ENCODE assay signal across 14 cellular contexts in genomic region chr9:120434532-120434931, GRCh38.
DNase-seq lines count a peak whose midpoint lies in the region; ATAC-seq and TF ChIP-seq lines count a peak whose summit lies in the region.
"Had no signal": no experiment of that assay in that cellular context is flagged by ENCODE, and none has a peak within 500 bp of the region (broad histone marks: within the 10 kb centered on the region; RNA-seq: fewer than 3 reads in every experiment).

No MANE protein-coding gene starts in this region.

- no peaks in the 10 kb centered on the region for H3K9me3 ChIP-seq in psoas muscle
- H3K9me3 ChIP-seq: pancreas had no signal

- H3K9me3 Mint-ChIP-seq in brain, result peaks cover 2 to 10% (median 5%) of the 10 kb centered on the region in 5 experiments
- no peaks in the 10 kb centered on the region for H3K9me3 Mint-ChIP-seq in activated T-helper 1 cell treated with anti-CD3 and anti-CD28 coated beads, Interleukin-12 subunit alpha, Interleukin-12 subunit beta, Interleukin-2, Interleukin-4 antibody, amounts not matched to agents 30 ng/mL and 10 ng/mL and 1 ng/mL, durations not matched to agents 14 hours and 24 hours and 36 hours
- H3K9me3 Mint-ChIP-seq: stimulated activated effector memory CD8-positive, alpha-beta T cell treated with anti-CD3 and anti-CD28 coated beads, Interleukin-12 subunit alpha, Interleukin-12 subunit beta, amount 100 ng/mL, for 72 hours had no signal

- intact Hi-C loops in left cardiac atrium (cut with DNase I), result no loop called here
- intact Hi-C loops in psoas muscle (cut with DNase I), result no loop called here
- intact Hi-C loops in activated T-helper 1 cell treated with anti-CD3 and anti-CD28 coated beads, Interleukin-12 subunit alpha, Interleukin-12 subunit beta, Interleukin-2, Interleukin-4 antibody, amounts not matched to agents 30 ng/mL and 10 ng/mL and 1 ng/mL, durations not matched to agents 14 hours and 24 hours and 36 hours (cut with micrococcal nuclease), result no loop called here

- peak; percentile 29 for DNase-seq in EH (ENCODE audit: low read depth)
- DNase-seq in left cardiac atrium, result peak; percentile 61
- DNase-seq in psoas muscle, result peak; percentile 35 to 75
- no peak for DNase-seq in ureter (ENCODE audit: low spot score)
- DNase-seq in HUDEP-2 (lab: John Stamatoyannopoulos, UW; ENCODE audit: unreplicated experiment in 76 of 76), result no peak
- DNase-seq in activated T-helper 1 cell treated with anti-CD3 and anti-CD28 coated beads, Interleukin-12 subunit alpha, Interleukin-12 subunit beta, Interleukin-2, Interleukin-4 antibody, amounts not matched to agents 30 ng/mL and 10 ng/mL and 1 ng/mL, durations not matched to agents 14 hours and 24 hours and 36 hours (ENCODE audit: low spot score), result no peak
- DNase-seq: activated effector memory CD4-positive, alpha-beta T cell treated with Interleukin-2 at 50 U/mL for 16 hours; dermis blood vessel endothelial cell; NCI-H1930; pancreas; stimulated activated CD4-positive, alpha-beta T cell treated with anti-CD3 and anti-CD28 coated beads, Interleukin-2, amount 100 ng/mL, for 24 hours had no signal

- no peaks in the 10 kb centered on the region for H3K27me3 ChIP-seq in psoas muscle (ENCODE audit: insufficient read depth in 3 of 3, low read length in 2 of 3)
- H3K27me3 ChIP-seq: pancreas had no signal

- no peak overlapping the region for H3K4me3 Mint-ChIP-seq in brain
- H3K4me3 Mint-ChIP-seq in activated T-helper 1 cell treated with anti-CD3 and anti-CD28 coated beads, Interleukin-12 subunit alpha, Interleukin-12 subunit beta, Interleukin-2, Interleukin-4 antibody, amounts not matched to agents 30 ng/mL and 10 ng/mL and 1 ng/mL, durations not matched to agents 14 hours and 24 hours and 36 hours, result no peak overlapping the region
- H3K4me3 Mint-ChIP-seq: stimulated activated effector memory CD8-positive, alpha-beta T cell treated with anti-CD3 and anti-CD28 coated beads, Interleukin-12 subunit alpha, Interleukin-12 subunit beta, amount 100 ng/mL, for 72 hours had no signal

- WGBS in psoas muscle, 3 donors, result 24 to 48% (median 30%) methylated on average over 6 of the region's 6 CpGs

- H3K27ac Mint-ChIP-seq in brain, result peak overlapping the region; percentile 6 to 37 (median 23)
- no peak overlapping the region for H3K27ac Mint-ChIP-seq in activated T-helper 1 cell treated with anti-CD3 and anti-CD28 coated beads, Interleukin-12 subunit alpha, Interleukin-12 subunit beta, Interleukin-2, Interleukin-4 antibody, amounts not matched to agents 30 ng/mL and 10 ng/mL and 1 ng/mL, durations not matched to agents 14 hours and 24 hours and 36 hours
- H3K27ac Mint-ChIP-seq: stimulated activated effector memory CD8-positive, alpha-beta T cell treated with anti-CD3 and anti-CD28 coated beads, Interleukin-12 subunit alpha, Interleukin-12 subunit beta, amount 100 ng/mL, for 72 hours had no signal

- H3K27ac ChIP-seq in psoas muscle, result peak overlapping the region; percentile 51
- H3K27ac ChIP-seq: pancreas had no signal

- peaks cover 14% of the 10 kb centered on the region for H3K4me1 ChIP-seq in psoas muscle

- peaks cover 7 to 28% of the 10 kb centered on the region in 2 donors for H3K36me3 ChIP-seq in psoas muscle (ENCODE audit: insufficient read depth in 1 of 2, low read depth in 1 of 2)

- no peak for TF ChIP-seq CTCF in brain (conservative IDR thresholded peaks at IDR 0.05)
- TF ChIP-seq CTCF in psoas muscle (IDR thresholded peaks at IDR 0.05), result no peak

- peaks cover 72% of the 10 kb centered on the region for H3K36me3 Mint-ChIP-seq in brain
- H3K36me3 Mint-ChIP-seq in activated T-helper 1 cell treated with anti-CD3 and anti-CD28 coated beads, Interleukin-12 subunit alpha, Interleukin-12 subunit beta, Interleukin-2, Interleukin-4 antibody, amounts not matched to agents 30 ng/mL and 10 ng/mL and 1 ng/mL, durations not matched to agents 14 hours and 24 hours and 36 hours (ENCODE audit: low read depth), result peaks cover 43% of the 10 kb centered on the region

- no peak overlapping the region for H3K4me3 ChIP-seq in psoas muscle
- H3K4me3 ChIP-seq: pancreas had no signal

- H3K27me3 Mint-ChIP-seq in brain, result peaks cover 6% of the 10 kb centered on the region
- H3K27me3 Mint-ChIP-seq in activated T-helper 1 cell treated with anti-CD3 and anti-CD28 coated beads, Interleukin-12 subunit alpha, Interleukin-12 subunit beta, Interleukin-2, Interleukin-4 antibody, amounts not matched to agents 30 ng/mL and 10 ng/mL and 1 ng/mL, durations not matched to agents 14 hours and 24 hours and 36 hours (ENCODE audit: insufficient read depth), result no peaks in the 10 kb centered on the region

- ATAC-seq in left cardiac atrium (peak; percentile 92 to 93), psoas muscle (peak; percentile 69 to 95 (median 90)), HG02938 (IDR thresholded peaks at IDR 0.05; ENCODE audit: unreplicated experiment) (no peak)
- ATAC-seq: stimulated activated effector memory CD8-positive, alpha-beta T cell treated with anti-CD3 and anti-CD28 coated beads, Interleukin-12 subunit alpha, Interleukin-12 subunit beta, amount 100 ng/mL, for 72 hours had no signal

- H3K4me1 Mint-ChIP-seq in brain, result peaks cover 12% of the 10 kb centered on the region
- H3K4me1 Mint-ChIP-seq in activated T-helper 1 cell treated with anti-CD3 and anti-CD28 coated beads, Interleukin-12 subunit alpha, Interleukin-12 subunit beta, Interleukin-2, Interleukin-4 antibody, amounts not matched to agents 30 ng/mL and 10 ng/mL and 1 ng/mL, durations not matched to agents 14 hours and 24 hours and 36 hours (ENCODE audit: low read depth), result peaks cover 32% of the 10 kb centered on the region

Comparison
In these comparisons a context has a peak if more than half of its experiments do, and no peak if none do; other contexts are left out.
1. DNase-seq: peak in EH (single experiment), left cardiac atrium (single experiment) and psoas muscle (2 of 2); none in ureter (single experiment), HUDEP-2 (0 of 76) and activated T-helper 1 cell treated with anti-CD3 and anti-CD28 coated beads, Interleukin-12 subunit alpha, Interleukin-12 subunit beta, Interleukin-2, Interleukin-4 antibody, amounts not matched to agents 30 ng/mL and 10 ng/mL and 1 ng/mL, durations not matched to agents 14 hours and 24 hours and 36 hours (single experiment).